ENCODE assay signal across 8 cellular contexts in the genomic region with DNA sequence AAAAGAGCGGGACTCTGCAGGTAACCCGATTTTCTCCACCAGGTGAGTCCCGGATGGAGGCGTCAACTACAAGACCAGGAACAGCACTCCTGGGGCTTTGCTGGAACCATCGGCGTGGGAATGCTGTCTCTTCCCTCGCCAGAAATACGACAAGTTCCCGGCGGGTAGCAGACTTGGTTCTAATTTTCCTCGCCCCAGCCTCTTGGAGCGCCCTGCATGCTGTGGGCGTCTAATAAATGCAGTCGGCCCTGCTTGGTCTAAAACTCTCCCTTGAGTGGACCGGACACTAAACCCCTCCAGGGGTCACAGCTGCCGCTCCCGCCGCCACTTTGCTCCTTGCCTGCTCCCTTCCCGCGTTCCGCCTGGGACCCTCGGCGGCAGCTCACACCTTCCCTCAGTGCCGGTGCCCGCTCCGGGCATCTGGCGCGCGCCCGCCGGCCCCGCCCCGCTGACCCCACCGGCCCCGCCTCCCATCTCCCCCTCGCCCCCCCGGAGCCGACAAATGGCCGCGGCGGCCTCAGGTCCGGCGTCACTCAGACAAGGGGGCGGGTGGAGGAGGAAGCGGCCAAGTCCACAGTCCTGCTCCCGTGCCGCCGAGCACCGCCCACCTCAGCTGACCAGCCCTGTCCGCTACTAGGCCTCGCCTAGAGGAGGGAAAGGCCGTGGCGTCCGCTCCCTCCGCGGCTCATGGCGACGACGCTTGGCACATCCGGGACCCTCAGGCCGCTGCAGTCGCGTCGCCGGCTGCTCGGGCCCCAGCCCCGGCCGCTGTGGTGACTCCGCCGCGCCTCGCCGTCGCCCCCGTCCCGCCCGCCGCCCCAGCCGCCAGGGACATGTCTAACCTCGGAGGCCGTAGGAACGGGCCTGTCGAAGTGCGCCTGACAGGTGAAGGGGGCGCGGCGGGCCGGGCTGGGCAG.
DNase-seq lines count a peak whose midpoint lies in the region; ATAC-seq lines count a peak whose summit lies in the region.

No MANE protein-coding gene starts in this region.

- no peak overlapping the region for H2BK5ac ChIP-seq in neuronal stem cell (ENCODE audit: low read length)

- H2AK5ac ChIP-seq in neuronal stem cell (ENCODE audit: low read depth, low read length), result no peak overlapping the region

- H3K27ac Mint-ChIP-seq in CD8-positive, alpha-beta memory T cell, result peak overlapping the region; percentile 94 to 98 (median 96)
- H3K27ac Mint-ChIP-seq in activated naive CD4-positive, alpha-beta T cell treated with anti-CD3 and anti-CD28 coated beads, Interleukin-2, amount 50 U/mL, for 72 hours, result peak overlapping the region; percentile 87 to 90

- CTCF ChIA-PET in CD8-positive, alpha-beta memory T cell (lab: Charles Lee), result no interaction called here

- peak overlapping the region; percentile 96 for H3K18ac ChIP-seq in neuronal stem cell (ENCODE audit: low read length)

- no peaks in the 10 kb centered on the region for H3K27me3 Mint-ChIP-seq in CD8-positive, alpha-beta memory T cell

- peak overlapping the region; percentile 89 for H2BK15ac ChIP-seq in neuronal stem cell (ENCODE audit: low read length)

- no peaks in the 10 kb centered on the region for H3K27me3 ChIP-seq in CD8-positive, alpha-beta memory T cell (ENCODE audit: insufficient read depth, low read length, poor library complexity, severe bottlenecking)
- no peaks in the 10 kb centered on the region for H3K27me3 ChIP-seq in MG63
- H3K27me3 ChIP-seq in neuronal stem cell (ENCODE audit: control insufficient read depth in 3 of 3, insufficient read depth in 3 of 3, low read depth in 1 of 3, low read length in 3 of 3), result peaks cover 0 to 32% (median 0%) of the 10 kb centered on the region in 3 experiments
- no peaks in the 10 kb centered on the region for H3K27me3 ChIP-seq in stomach smooth muscle (ENCODE audit: control insufficient read depth in 1 of 2, insufficient read depth in 2 of 2, low read length in 2 of 2)

- no peaks in the 10 kb centered on the region for H3K79me1 ChIP-seq in neuronal stem cell (ENCODE audit: low read depth, low read length)

- H3K27ac ChIP-seq in CD8-positive, alpha-beta memory T cell (ENCODE audit: low read depth, low read length), result peak overlapping the region; percentile 65
- H3K27ac ChIP-seq in neuronal stem cell (replicated peaks; ENCODE audit: low read length), result no peak overlapping the region
- peak overlapping the region; percentile 84 for H3K27ac ChIP-seq in stomach smooth muscle (ENCODE audit: low read length)

- peak overlapping the region; percentile 65 for H4K8ac ChIP-seq in neuronal stem cell (ENCODE audit: low read depth, low read length)

- H3K4ac ChIP-seq in neuronal stem cell (ENCODE audit: low read length), result no peak overlapping the region

- no CpG with 5 or more reads among the region's 88 CpGs for WGBS in neuronal stem cell (ENCODE audit: extremely low coverage in 2 of 2, insufficient read length in 2 of 2, insufficient replicate concordance in 1 of 2), 2 donors

- no peak overlapping the region for H2BK120ac ChIP-seq in neuronal stem cell (ENCODE audit: low read depth, low read length)

- H2AFZ ChIP-seq in neuronal stem cell (ENCODE audit: low read length), result peak overlapping the region; percentile 95

- peaks cover 29 to 49% (median 41%) of the 10 kb centered on the region in 3 donors for H3K4me1 Mint-ChIP-seq in CD8-positive, alpha-beta memory T cell

- peak overlapping the region; percentile 91 to 100 (median 97) for H3K4me3 Mint-ChIP-seq in CD8-positive, alpha-beta memory T cell

- H3K4me3 ChIP-seq in CD8-positive, alpha-beta memory T cell (ENCODE audit: low read length), result peak overlapping the region; percentile 68
- peak overlapping the region; percentile 63 for H3K4me3 ChIP-seq in MG63
- H3K4me3 ChIP-seq in neuronal stem cell (ENCODE audit: low read length in 2 of 2), result peak overlapping the region; percentile 69 to 95
- peak overlapping the region; percentile 70 to 85 for H3K4me3 ChIP-seq in stomach smooth muscle (ENCODE audit: low read length in 2 of 2)

- H3K4me2 ChIP-seq in neuronal stem cell (ENCODE audit: insufficient read depth, low read length, poor library complexity, severe bottlenecking), result peak overlapping the region; percentile 89

- no peak overlapping the region for H2BK12ac ChIP-seq in neuronal stem cell (ENCODE audit: low read length)

- peak; percentile 43 to 79 (median 65) for DNase-seq in CD8-positive, alpha-beta memory T cell
- DNase-seq in MG63, result peak; percentile 96
- DNase-seq in SK-N-DZ (ENCODE audit: low spot score), result peak; percentile 89
- peak; percentile 60 to 88 for DNase-seq in activated naive CD4-positive, alpha-beta T cell treated with anti-CD3 and anti-CD28 coated beads, Interleukin-2, amount 50 U/mL, for 72 hours (ENCODE audit: low spot score in 2 of 2)
- DNase-seq in globus pallidus (ENCODE audit: low spot score), result peak; percentile 88
- peak; percentile 71 for DNase-seq in neuronal stem cell (ENCODE audit: low spot score)

- H3K23ac ChIP-seq in neuronal stem cell (ENCODE audit: low read depth, low read length, poor library complexity), result peak overlapping the region; percentile 98

- H4K91ac ChIP-seq in neuronal stem cell (ENCODE audit: low read depth, low read length, poor library complexity), result no peak overlapping the region

- H3K9me3 Mint-ChIP-seq in CD8-positive, alpha-beta memory T cell, result no peaks in the 10 kb centered on the region
- no peaks in the 10 kb centered on the region for H3K9me3 Mint-ChIP-seq in activated naive CD4-positive, alpha-beta T cell treated with anti-CD3 and anti-CD28 coated beads, Interleukin-2, amount 50 U/mL, for 72 hours

- H3K14ac ChIP-seq in neuronal stem cell (ENCODE audit: low read length), result peak overlapping the region; percentile 71

- H3K36me3 Mint-ChIP-seq in CD8-positive, alpha-beta memory T cell, result peaks cover 0 to 12% (median 0%) of the 10 kb centered on the region in 3 donors
- H3K36me3 Mint-ChIP-seq in activated naive CD4-positive, alpha-beta T cell treated with anti-CD3 and anti-CD28 coated beads, Interleukin-2, amount 50 U/mL, for 72 hours, result peaks cover 0 to 7% of the 10 kb centered on the region in 2 donors

- POLR2A ChIA-PET in CD8-positive, alpha-beta memory T cell (lab: Charles Lee), result interaction anchor here (0.7 to 1.1 kb wide), 2 partner anchors 14 to 85 kb away, joined by 3 to 5 read pairs; no protein-coding TSS in a partner anchor

- no peaks in the 10 kb centered on the region for H3K9me3 ChIP-seq in CD8-positive, alpha-beta memory T cell (ENCODE audit: low read length)
- H3K9me3 ChIP-seq in MG63 (no peaks in the 10 kb centered on the region), neuronal stem cell (replicated peaks in 1 of 2; ENCODE audit: control insufficient read depth in 2 of 2, insufficient read depth in 1 of 2, low read depth in 1 of 2, low read length in 2 of 2) (peaks cover 0 to 6% of the 10 kb centered on the region in 2 donors), stomach smooth muscle (ENCODE audit: control insufficient read depth in 2 of 2, low read length in 2 of 2) (no peaks in the 10 kb centered on the region)

- H3K9ac ChIP-seq in neuronal stem cell (ENCODE audit: low read depth, low read length, poor library complexity) (peak overlapping the region; percentile 86), stomach smooth muscle (ENCODE audit: low read length in 2 of 2) (peak overlapping the region; percentile 84)

- H3K36me3 ChIP-seq in CD8-positive, alpha-beta memory T cell (ENCODE audit: insufficient read depth, low read length), result no peaks in the 10 kb centered on the region
- no peaks in the 10 kb centered on the region; the same call in 1 of the 2 replicates for H3K36me3 ChIP-seq in MG63
- H3K36me3 ChIP-seq in neuronal stem cell (replicated peaks in 1 of 2; ENCODE audit: control insufficient read depth in 2 of 2, insufficient read depth in 2 of 2, low read length in 2 of 2), result peaks cover 0 to 5% of the 10 kb centered on the region in 2 donors
- no peaks in the 10 kb centered on the region for H3K36me3 ChIP-seq in stomach smooth muscle (ENCODE audit: control insufficient read depth in 2 of 2, insufficient read depth in 2 of 2, low read length in 2 of 2)

- peaks cover 11% of the 10 kb centered on the region for H3K4me1 ChIP-seq in CD8-positive, alpha-beta memory T cell (ENCODE audit: insufficient read depth, low read length)
- peaks cover 2 to 12% of the 10 kb centered on the region in 2 donors for H3K4me1 ChIP-seq in neuronal stem cell (ENCODE audit: control insufficient read depth in 2 of 2, insufficient read depth in 1 of 2, low read depth in 1 of 2, low read length in 2 of 2)
- peaks cover 7% of the 10 kb centered on the region for H3K4me1 ChIP-seq in stomach smooth muscle (ENCODE audit: control insufficient read depth, insufficient read depth, low read length)

- ATAC-seq in GM21786 (IDR thresholded peaks at IDR 0.05; ENCODE audit: unreplicated experiment), result peak; percentile 89
- peak; percentile 82 to 98 for ATAC-seq in activated naive CD4-positive, alpha-beta T cell treated with anti-CD3 and anti-CD28 coated beads, Interleukin-2, amount 50 U/mL, for 72 hours
